Comparison of ENCODE assay signal across 14 cellular contexts in genomic region chr2:235504459-235505200, GRCh38. TPM values are rescaled to one million over a fixed set of nuclear protein-coding genes. Genes with fewer than 3 reads are reported as not detected.
DNase-seq lines count a peak whose midpoint lies in the region; ATAC-seq and TF ChIP-seq lines count a peak whose summit lies in the region.
"Had no signal": no experiment of that assay in that cellular context is flagged by ENCODE, and none has a peak within 500 bp of the region (broad histone marks: within the 10 kb centered on the region; RNA-seq: fewer than 3 reads in every experiment).

No MANE protein-coding gene starts in this region.

- ATAC-seq in body of pancreas (no peak), lower lobe of right lung (no peak)
- ATAC-seq: naive thymus-derived CD8-positive, alpha-beta T cell; T-cell had no signal

- intact Hi-C loops in body of pancreas (cut with DNase I) (no loop called here), lower lobe of right lung (cut with DNase I) (no loop called here)
- intact Hi-C loops in activated CD4-positive, alpha-beta memory T cell treated with anti-CD3 and anti-CD28 coated beads for 36 hours (cut with micrococcal nuclease) = loop anchor here (10.0 kb wide), 1 partner anchor 90 kb away; no protein-coding TSS in a partner anchor

- H3K27me3 ChIP-seq in body of pancreas (no peaks in the 10 kb centered on the region), lower lobe of right lung (ENCODE audit: low read depth) (no peaks in the 10 kb centered on the region), tibial nerve (no peaks in the 10 kb centered on the region)

- peaks cover 49% of the 10 kb centered on the region for H3K27me3 Mint-ChIP-seq in activated CD4-positive, alpha-beta memory T cell treated with anti-CD3 and anti-CD28 coated beads for 36 hours
- peaks cover 43% of the 10 kb centered on the region for H3K27me3 Mint-ChIP-seq in T-helper 2 cell treated with Interferon-gamma antibody and Interleukin-4, amounts not matched to agents 5 μg/mL and 100 μg/mL, for 36 hours (ENCODE audit: low read depth)

- H3K36me3 ChIP-seq in body of pancreas (replicated peaks in 1 of 2; ENCODE audit: insufficient read depth in 1 of 2, low read depth in 2 of 2) (no peaks in the 10 kb centered on the region), lower lobe of right lung (no peaks in the 10 kb centered on the region), tibial nerve (peaks cover 0 to 4% (median 0%) of the 10 kb centered on the region in 3 donors)
- H3K36me3 ChIP-seq: thoracic aorta had no signal

- H3K27ac Mint-ChIP-seq in activated CD4-positive, alpha-beta memory T cell treated with anti-CD3 and anti-CD28 coated beads for 36 hours = no peak overlapping the region
- no peak overlapping the region for H3K27ac Mint-ChIP-seq in T-helper 2 cell treated with Interferon-gamma antibody and Interleukin-4, amounts not matched to agents 5 μg/mL and 100 μg/mL, for 36 hours
- H3K27ac Mint-ChIP-seq: activated CD4-positive, alpha-beta T cell treated with anti-CD3 and anti-CD28 coated beads, Interleukin-2, amount 10 ng/mL, durations not matched to agents 24 days and 14 days; T-cell had no signal

- H3K9me3 Mint-ChIP-seq in activated CD4-positive, alpha-beta memory T cell treated with anti-CD3 and anti-CD28 coated beads for 36 hours = no peaks in the 10 kb centered on the region
- no peaks in the 10 kb centered on the region for H3K9me3 Mint-ChIP-seq in T-helper 2 cell treated with Interferon-gamma antibody and Interleukin-4, amounts not matched to agents 5 μg/mL and 100 μg/mL, for 36 hours
- H3K9me3 Mint-ChIP-seq: activated CD4-positive, alpha-beta T cell treated with anti-CD3 and anti-CD28 coated beads, Interleukin-2, amount 10 ng/mL, durations not matched to agents 24 days and 14 days had no signal

- no peaks in the 10 kb centered on the region for H3K9me3 ChIP-seq in body of pancreas
- no peaks in the 10 kb centered on the region for H3K9me3 ChIP-seq in lower lobe of right lung
- H3K9me3 ChIP-seq in tibial nerve = no peaks in the 10 kb centered on the region
- H3K9me3 ChIP-seq: thoracic aorta had no signal

- TF ChIP-seq POLR2A in body of pancreas (IDR thresholded peaks at IDR 0.05) = no peak
- no peak for TF ChIP-seq POLR2A in tibial nerve (IDR thresholded peaks at IDR 0.05)
- no peak for TF ChIP-seq POLR2A in erythroblast (IDR thresholded peaks at IDR 0.05; ENCODE audit: low read length)

- POLR2A ChIA-PET in activated CD4-positive, alpha-beta memory T cell treated with anti-CD3 and anti-CD28 coated beads for 36 hours (lab: Charles Lee) = no interaction called here

- H3K4me3 Mint-ChIP-seq in activated CD4-positive, alpha-beta memory T cell treated with anti-CD3 and anti-CD28 coated beads for 36 hours = no peak overlapping the region
- no peak overlapping the region for H3K4me3 Mint-ChIP-seq in T-helper 2 cell treated with Interferon-gamma antibody and Interleukin-4, amounts not matched to agents 5 μg/mL and 100 μg/mL, for 36 hours
- H3K4me3 Mint-ChIP-seq: activated CD4-positive, alpha-beta T cell treated with anti-CD3 and anti-CD28 coated beads, Interleukin-2, amount 10 ng/mL, durations not matched to agents 24 days and 14 days; naive thymus-derived CD8-positive, alpha-beta T cell; T-cell had no signal

- CTCF ChIA-PET in activated CD4-positive, alpha-beta memory T cell treated with anti-CD3 and anti-CD28 coated beads for 36 hours (lab: Charles Lee) = no interaction called here

- H3K4me1 Mint-ChIP-seq in activated CD4-positive, alpha-beta memory T cell treated with anti-CD3 and anti-CD28 coated beads for 36 hours (ENCODE audit: low read depth) = peaks cover 12% of the 10 kb centered on the region
- peaks cover 5% of the 10 kb centered on the region for H3K4me1 Mint-ChIP-seq in T-helper 2 cell treated with Interferon-gamma antibody and Interleukin-4, amounts not matched to agents 5 μg/mL and 100 μg/mL, for 36 hours (ENCODE audit: low read depth)

- H3K4me1 ChIP-seq in body of pancreas (peaks cover 36% of the 10 kb centered on the region), lower lobe of right lung (peaks cover 58% of the 10 kb centered on the region), tibial nerve (peaks cover 0 to 68% (median 16%) of the 10 kb centered on the region in 4 donors)

- DNase-seq in NCI-H2171 treated with DMSO at 0.1 percent for 48 hours (lab: John Stamatoyannopoulos, UW) (peak; percentile 5), NCI-H2171 (lab: John Stamatoyannopoulos, UW) (no peak), body of pancreas (no peak), lower lobe of right lung (no peak), tibial nerve (ENCODE audit: low spot score in 2 of 2) (no peak), erythroblast (lab: John Stamatoyannopoulos, UW) (no peak)
- no peak for DNase-seq in activated CD4-positive, alpha-beta memory T cell treated with anti-CD3 and anti-CD28 coated beads for 36 hours
- no peak for DNase-seq in T-helper 2 cell treated with Interferon-gamma antibody and Interleukin-4, amounts not matched to agents 5 μg/mL and 100 μg/mL, for 36 hours (ENCODE audit: low spot score)
- DNase-seq: activated CD4-positive, alpha-beta T cell treated with anti-CD3 and anti-CD28 coated beads, Interleukin-2, amount 10 ng/mL, durations not matched to agents 24 days and 14 days; central memory CD4-positive, alpha-beta T cell; naive thymus-derived CD8-positive, alpha-beta T cell; NCI-H2081; T-cell had no signal

- no peak for TF ChIP-seq EP300 in tibial nerve (IDR thresholded peaks at IDR 0.05)

- TF ChIP-seq CTCF in body of pancreas (IDR thresholded peaks at IDR 0.05) (no peak), lower lobe of right lung (IDR thresholded peaks at IDR 0.05) (no peak), tibial nerve (IDR thresholded peaks at IDR 0.05) (peak in 1 of 5 experiments; percentile 15)

- H3K27ac ChIP-seq in body of pancreas = peak overlapping the region in 3 of 4 donors; percentile 40 to 49 (median 44)
- H3K27ac ChIP-seq in lower lobe of right lung = peak overlapping the region; percentile 36
- H3K27ac ChIP-seq in tibial nerve = peak overlapping the region in 3 of 4 donors; percentile 60 to 82 (median 80)
- H3K27ac ChIP-seq: thoracic aorta had no signal

- 67 to 72% methylated on average over 11 of the region's 11 CpGs for WGBS in body of pancreas, 2 donors
- WGBS in tibial nerve, 2 donors = 45 to 60% methylated on average over 11 of the region's 11 CpGs

- H3K4me3 ChIP-seq in body of pancreas = no peak overlapping the region
- H3K4me3 ChIP-seq in lower lobe of right lung = no peak overlapping the region
- H3K4me3 ChIP-seq in tibial nerve = no peak overlapping the region
- H3K4me3 ChIP-seq: thoracic aorta had no signal

- H3K36me3 Mint-ChIP-seq in activated CD4-positive, alpha-beta memory T cell treated with anti-CD3 and anti-CD28 coated beads for 36 hours = no peaks in the 10 kb centered on the region
- H3K36me3 Mint-ChIP-seq in T-helper 2 cell treated with Interferon-gamma antibody and Interleukin-4, amounts not matched to agents 5 μg/mL and 100 μg/mL, for 36 hours (ENCODE audit: low read depth) = no peaks in the 10 kb centered on the region
- H3K36me3 Mint-ChIP-seq: naive thymus-derived CD8-positive, alpha-beta T cell; T-cell had no signal

RNA-seq across cellular contexts. Expression of gene AGAP1, which starts 10.8 kb away (rescaled TPM):
- total RNA-seq in body of pancreas = 10 to 100 TPM; 21.3 to 32.6 TPM
- total RNA-seq in lower lobe of right lung = 36.2 TPM
- 10 to 100 TPM; 33.7 to 39.9 (median 35.6) TPM for total RNA-seq in tibial nerve
- 1 to 10 TPM; 1.8 to 2.0 TPM for total RNA-seq in activated CD4-positive, alpha-beta memory T cell treated with anti-CD3 and anti-CD28 coated beads for 36 hours

Comparison
In these comparisons a context has a peak if more than half of its experiments do, and no peak if none do; other contexts are left out.
1. RNA of gene AGAP1, which starts 10.8 kb away (total RNA-seq): 36.2 TPM in lower lobe of right lung (single experiment), 33.7 to 39.9 TPM in tibial nerve and 21.3 to 32.6 TPM in body of pancreas; 1.8 to 2.0 TPM in activated CD4-positive, alpha-beta memory T cell treated with anti-CD3 and anti-CD28 coated beads for 36 hours; every median in the first group is over 4 times any median in the second.
2. Peak in every context shown above with its lines, with median percentiles within 50 percentile points of each other: H3K27ac ChIP-seq.